ENCODE assay signal across 22 cellular contexts in the genomic region with DNA sequence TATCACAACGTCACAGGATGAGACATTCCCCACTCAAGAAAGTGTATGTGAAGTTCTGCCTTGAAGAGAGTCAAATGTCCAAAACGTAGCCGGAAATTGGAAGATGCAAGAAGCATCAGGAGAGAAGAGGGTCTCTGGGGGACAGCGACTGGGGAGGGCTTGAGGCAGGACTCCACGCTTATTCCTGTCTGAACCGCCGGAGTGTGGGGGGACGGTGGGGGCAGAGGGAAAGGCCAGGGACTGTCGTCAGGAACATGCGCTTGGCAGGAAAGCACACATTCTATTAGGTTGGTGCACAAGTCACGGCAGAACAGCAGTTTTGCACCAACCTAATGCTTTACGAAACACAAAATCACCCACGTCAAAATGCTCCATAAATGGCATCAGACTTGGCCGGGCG.
DNase-seq lines count a peak whose midpoint lies in the region; FAIRE-seq and TF ChIP-seq lines count a peak whose summit lies in the region.
"Had no signal": no experiment of that assay in that cellular context is flagged by ENCODE, and none has a peak within 500 bp of the region (broad histone marks: within the 10 kb centered on the region; RNA-seq: fewer than 3 reads in every experiment).

No MANE protein-coding gene starts in this region.

- no peaks in the 10 kb centered on the region for H3K27me3 ChIP-seq in layer of hippocampus (ENCODE audit: control insufficient read depth, insufficient read depth, low read length)

- no peaks in the 10 kb centered on the region for H3K9me3 Mint-ChIP-seq in activated naive CD4-positive, alpha-beta T cell treated with anti-CD3 and anti-CD28 coated beads, Interleukin-2, amount 50 U/mL, for 24 hours
- H3K9me3 Mint-ChIP-seq in CD14-positive monocyte = peaks cover 0 to 6% (median 0%) of the 10 kb centered on the region in 7 donors
- H3K9me3 Mint-ChIP-seq: CD8-positive, alpha-beta T cell had no signal

- DNase-seq in activated naive CD4-positive, alpha-beta T cell treated with Interleukin-2 at 50 U/mL for 16 hours = no peak
- DNase-seq in CD14-positive monocyte (ENCODE audit: low spot score) (no peak), posterior vena cava (ENCODE audit: low spot score) (peak; percentile 41), kidney (no peak), NCI-H526 treated with DMSO at 0.1 percent for 48 hours (lab: John Stamatoyannopoulos, UW) (no peak), KBM-7 (no peak)
- DNase-seq: ACHN; CD8-positive, alpha-beta T cell; COR-L47; DMS153; DMS79 treated with DMSO at 0.1 percent for 48 hours; EL; GOT3; H9 had no signal

- no peak overlapping the region for H3K4me3 Mint-ChIP-seq in activated naive CD4-positive, alpha-beta T cell treated with anti-CD3 and anti-CD28 coated beads, Interleukin-2, amount 50 U/mL, for 24 hours
- no peak overlapping the region for H3K4me3 Mint-ChIP-seq in CD14-positive monocyte
- H3K4me3 Mint-ChIP-seq: CD8-positive, alpha-beta T cell; H9 had no signal

- H3K27ac Mint-ChIP-seq in activated naive CD4-positive, alpha-beta T cell treated with anti-CD3 and anti-CD28 coated beads, Interleukin-2, amount 50 U/mL, for 24 hours = peak overlapping the region; percentile 80
- peak overlapping the region; percentile 87 to 98 (median 95) for H3K27ac Mint-ChIP-seq in CD14-positive monocyte
- H3K27ac Mint-ChIP-seq: H9 had no signal

- FAIRE-seq in kidney (lab: Jason Lieb, UNC) = no peak
- FAIRE-seq: D721Med, G401.6, GM12891, GM19239 had no signal

- TF ChIP-seq CTCF in CD14-positive monocyte (IDR thresholded peaks at IDR 0.05) (no peak), kidney (IDR thresholded peaks at IDR 0.05; ENCODE audit: borderline replicate concordance, extremely low read depth, insufficient read depth) (no peak)

- no peaks in the 10 kb centered on the region for H3K4me1 ChIP-seq in kidney (ENCODE audit: control insufficient read depth in 1 of 2, insufficient read depth in 1 of 2, low read depth in 1 of 2, low read length in 2 of 2)

- no peaks in the 10 kb centered on the region for H3K36me3 ChIP-seq in kidney (ENCODE audit: control insufficient read depth in 1 of 2, insufficient read depth in 2 of 2, low read length in 2 of 2)

- peaks cover 52% of the 10 kb centered on the region for H3K4me1 Mint-ChIP-seq in activated naive CD4-positive, alpha-beta T cell treated with anti-CD3 and anti-CD28 coated beads, Interleukin-2, amount 50 U/mL, for 24 hours
- peaks cover 34% of the 10 kb centered on the region for H3K4me1 Mint-ChIP-seq in CD14-positive monocyte

- intact Hi-C loops in CD14-positive monocyte (cut with micrococcal nuclease) = no loop called here
- intact Hi-C loops in posterior vena cava (cut with DNase I) = no loop called here
- intact Hi-C loops in kidney (cut with DNase I) = no loop called here

- H3K4me3 ChIP-seq in kidney (ENCODE audit: low read length in 2 of 2) = no peak overlapping the region

- H3K27ac ChIP-seq in layer of hippocampus (ENCODE audit: low read depth, low read length) = peak overlapping the region; percentile 18
- no peak overlapping the region for H3K27ac ChIP-seq in kidney (ENCODE audit: low read depth in 2 of 2, low read length in 2 of 2)
- H3K27ac ChIP-seq: C4-2B had no signal

- in situ Hi-C loops in KBM-7 (cut with MboI; ENCODE audit: low pct_unique_long_range_greater_than_20kb, low sequenced_read_pairs) = no loop called here

- no peaks in the 10 kb centered on the region for H3K27me3 Mint-ChIP-seq in activated naive CD4-positive, alpha-beta T cell treated with anti-CD3 and anti-CD28 coated beads, Interleukin-2, amount 50 U/mL, for 24 hours
- peaks cover 1 to 5% (median 1%) of the 10 kb centered on the region in 3 donors for H3K27me3 Mint-ChIP-seq in CD14-positive monocyte (ENCODE audit: low read depth in 3 of 3)
- H3K27me3 Mint-ChIP-seq: B cell had no signal

- no peaks in the 10 kb centered on the region for H3K9me3 ChIP-seq in kidney (ENCODE audit: control insufficient read depth in 1 of 2, low read length in 2 of 2)

- H3K36me3 Mint-ChIP-seq in activated naive CD4-positive, alpha-beta T cell treated with anti-CD3 and anti-CD28 coated beads, Interleukin-2, amount 50 U/mL, for 24 hours = peaks cover 8% of the 10 kb centered on the region
- H3K36me3 Mint-ChIP-seq in CD14-positive monocyte = peaks cover 0 to 2% of the 10 kb centered on the region in 2 donors

- H3K9ac ChIP-seq in kidney (ENCODE audit: low read length in 2 of 2) = no peak overlapping the region
